In genomic region chr2:200399046-200399445, GRCh38 we compare ENCODE assay signal across 18 cellular contexts.
DNase-seq lines count a peak whose midpoint lies in the region; ATAC-seq, FAIRE-seq and TF ChIP-seq lines count a peak whose summit lies in the region.
"Had no signal": no experiment of that assay in that cellular context is flagged by ENCODE, and none has a peak within 500 bp of the region (broad histone marks: within the 10 kb centered on the region; RNA-seq: fewer than 3 reads in every experiment).

No MANE protein-coding gene starts in this region.

- no peaks in the 10 kb centered on the region for H3K27me3 ChIP-seq in mammary epithelial cell (ENCODE audit: insufficient read depth, low read length)
- H3K27me3 ChIP-seq: left lung, thyroid gland had no signal

- no peaks in the 10 kb centered on the region for H3K27me3 Mint-ChIP-seq in nephron (ENCODE audit: low read depth)
- H3K27me3 Mint-ChIP-seq: activated CD4-positive, alpha-beta memory T cell treated with anti-CD3 and anti-CD28 coated beads, Interleukin-2, amount 10 ng/mL, durations not matched to agents 7 days and 5 days; T-helper 17 cell had no signal

- peaks cover 22% of the 10 kb centered on the region for H3K4me1 ChIP-seq in mammary epithelial cell (ENCODE audit: insufficient read depth, low read length)
- H3K4me1 ChIP-seq: thyroid gland had no signal

- no peak overlapping the region for H3K4me3 Mint-ChIP-seq in nephron
- H3K4me3 Mint-ChIP-seq: activated CD4-positive, alpha-beta memory T cell treated with anti-CD3 and anti-CD28 coated beads, Interleukin-2, amount 10 ng/mL, durations not matched to agents 7 days and 5 days; IgD-negative memory B cell; natural killer cell treated with Interleukin-12 subunit alpha and Interleukin-12 subunit beta and Interleukin-15 and Interleukin-18, amount 100 ng/mL, for 72 hours; T-helper 17 cell had no signal

- no peak for ATAC-seq in GM18858 (IDR thresholded peaks at IDR 0.05; ENCODE audit: unreplicated experiment)
- ATAC-seq: left lung, T-helper 17 cell had no signal

- peaks cover 35% of the 10 kb centered on the region for H3K4me1 Mint-ChIP-seq in nephron

- no peak overlapping the region for H3K4me2 ChIP-seq in mammary epithelial cell (ENCODE audit: insufficient read depth, low read depth, low read length)

- H3K27ac Mint-ChIP-seq in nephron = peak overlapping the region; percentile 41 to 92 (median 90)
- H3K27ac Mint-ChIP-seq: activated CD4-positive, alpha-beta memory T cell treated with anti-CD3 and anti-CD28 coated beads, Interleukin-2, amount 10 ng/mL, durations not matched to agents 7 days and 5 days; IgD-negative memory B cell; natural killer cell treated with Interleukin-12 subunit alpha and Interleukin-12 subunit beta and Interleukin-15 and Interleukin-18, amount 100 ng/mL, for 72 hours; T-helper 17 cell had no signal

- CTCF ChIA-PET in mammary epithelial cell (lab: Charles Lee; ENCODE audit: low non-redundant PET) = no interaction called here

- H3K9ac ChIP-seq in mammary epithelial cell (ENCODE audit: insufficient read depth, low read length) = no peak overlapping the region

- intact Hi-C loops in mammary epithelial cell (cut with micrococcal nuclease) = no loop called here

- peaks cover 68% of the 10 kb centered on the region for H3K79me2 ChIP-seq in mammary epithelial cell (ENCODE audit: insufficient read depth, low read length)

- BruUV-seq in mammary epithelial cell (replicated peaks; lab: Mats Ljungman, UMichigan) = no TSS peak

- peaks cover 18% of the 10 kb centered on the region for H3K36me3 Mint-ChIP-seq in nephron (ENCODE audit: low read depth)
- H3K36me3 Mint-ChIP-seq: IgD-negative memory B cell; natural killer cell treated with Interleukin-12 subunit alpha and Interleukin-12 subunit beta and Interleukin-15 and Interleukin-18, amount 100 ng/mL, for 72 hours had no signal

- FAIRE-seq in GM12891 (lab: Jason Lieb, UNC) = no peak

- WGBS in mammary epithelial cell (ENCODE audit: low coverage, missing lambda C conversion rate) = 87% methylated on average over 1 of the region's 1 CpG

- peaks cover 3% of the 10 kb centered on the region for H3K9me3 Mint-ChIP-seq in nephron
- H3K9me3 Mint-ChIP-seq: natural killer cell treated with Interleukin-12 subunit alpha and Interleukin-12 subunit beta and Interleukin-15 and Interleukin-18, amount 100 ng/mL, for 72 hours had no signal

- TF ChIP-seq POLR2A in GM12891 (IDR thresholded peaks at IDR 0.05; ENCODE audit: low read depth, low read length) = no peak

- H3K27ac ChIP-seq in mammary epithelial cell (ENCODE audit: insufficient read depth, low read depth, low read length) = peak overlapping the region; percentile 16
- H3K27ac ChIP-seq: left lung, skin epidermis, thyroid gland had no signal

- H2AFZ ChIP-seq in mammary epithelial cell (ENCODE audit: low read depth, low read length) = no peak overlapping the region

- H4K20me1 ChIP-seq in mammary epithelial cell (ENCODE audit: insufficient read depth, low read length) = no peaks in the 10 kb centered on the region

- H3K36me3 ChIP-seq in mammary epithelial cell (ENCODE audit: insufficient read depth, low read length) = no peaks in the 10 kb centered on the region
- H3K36me3 ChIP-seq: left lung, thyroid gland had no signal

- in situ Hi-C loops in mammary epithelial cell (cut with MboI; ENCODE audit: low sequenced_read_pairs in 2 of 2) = no loop called here

- dilution Hi-C loops in mammary epithelial cell (cut with HindIII; ENCODE audit: low sequenced_read_pairs) = no loop called here

- no peak overlapping the region for H3K4me3 ChIP-seq in mammary epithelial cell (replicated peaks in 1 of 3; ENCODE audit: insufficient read depth in 1 of 3, low read depth in 2 of 3, low read length in 3 of 3)
- H3K4me3 ChIP-seq: left lung, skin epidermis, thyroid gland had no signal

- DNase-seq in GM12891 (ENCODE audit: insufficient read length, low spot score) = no peak
- peak; percentile 87 for DNase-seq in HT1080 (ENCODE audit: low read depth)
- DNase-seq in mammary epithelial cell = peak; percentile 63
- DNase-seq in HUDEP-2 (lab: John Stamatoyannopoulos, UW; ENCODE audit: unreplicated experiment in 76 of 76) = no peak
- no peak for DNase-seq in NCI-H2029 treated with DMSO at 0.1 percent for 48 hours (lab: John Stamatoyannopoulos, UW)
- DNase-seq: activated CD4-positive, alpha-beta memory T cell treated with anti-CD3 and anti-CD28 coated beads, Interleukin-2, amount 10 ng/mL, durations not matched to agents 7 days and 5 days; activated gamma-delta T cell treated with Interleukin-2 at 50 U/mL for 16 hours; COR-L47; glutamatergic neuron; left lung; NCI-H2081 treated with DMSO at 0.1 percent for 48 hours; T-helper 17 cell; thyroid gland had no signal

- H3K9me3 ChIP-seq in mammary epithelial cell (replicated peaks; ENCODE audit: insufficient read depth, low read length) = no peaks in the 10 kb centered on the region
- H3K9me3 ChIP-seq: left lung, thyroid gland had no signal

- TF ChIP-seq CTCF in mammary epithelial cell (conservative IDR thresholded peaks at IDR 0.05 in 1 of 2, IDR thresholded peaks at IDR 0.05 in 1 of 2; ENCODE audit: extremely low read depth in 1 of 2, insufficient read depth in 1 of 2, low read depth in 1 of 2, low read length in 2 of 2) (no peak), nephron (IDR thresholded peaks at IDR 0.05; ENCODE audit: unreplicated experiment in 3 of 3) (no peak)

TF ChIP-seq in GM12891, 5 proteins besides CTCF, POLR2A, EP300 and RAD21:
- peak; percentile 32; the same call in 1 of the 2 replicates for TF ChIP-seq SPI1 (IDR thresholded peaks at IDR 0.05; ENCODE audit: low read depth, low read length)
- no peak for TF ChIP-seq POLR2AphosphoS5 (IDR thresholded peaks at IDR 0.05; ENCODE audit: low read depth, low read length)

Comparison
In these comparisons a context has a peak if more than half of its experiments do, and no peak if none do; other contexts are left out.
1. DNase-seq: peak in HT1080 (single experiment) and mammary epithelial cell (single experiment); none in GM12891 (single experiment), HUDEP-2 (0 of 76) and NCI-H2029 treated with DMSO at 0.1 percent for 48 hours (single experiment).